ENCODE assay signal across 13 cellular contexts in the genomic region with DNA sequence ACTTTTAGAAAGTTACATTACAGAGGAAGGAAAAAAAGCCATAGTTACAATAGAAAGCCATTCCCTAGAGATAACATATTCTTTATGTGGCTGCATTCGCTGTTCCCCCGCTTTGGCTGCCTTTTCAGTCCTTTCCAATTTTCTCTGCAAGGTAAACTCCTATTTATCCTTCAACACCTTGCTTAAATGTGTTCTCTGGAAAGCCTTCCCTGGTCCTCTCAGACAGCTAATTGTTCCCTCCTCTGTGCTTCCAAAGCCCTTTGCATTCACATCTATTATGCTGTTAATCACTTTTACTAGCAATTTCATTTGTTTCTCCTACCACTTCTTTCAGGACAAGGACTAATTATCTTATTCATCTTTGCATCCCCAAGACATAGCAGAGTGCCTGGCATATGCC. TPM values are rescaled to one million over a fixed set of nuclear protein-coding genes. Genes with fewer than 3 reads are reported as not detected.
DNase-seq lines count a peak whose midpoint lies in the region; ATAC-seq, FAIRE-seq and TF ChIP-seq lines count a peak whose summit lies in the region.
"Had no signal": no experiment of that assay in that cellular context is flagged by ENCODE, and none has a peak within 500 bp of the region (broad histone marks: within the 10 kb centered on the region; RNA-seq: fewer than 3 reads in every experiment).

No MANE protein-coding gene starts in this region.

- TF ChIP-seq RAD21 in HepG2 (CRISPR knock-in tag; IDR thresholded peaks at IDR 0.05), result no peak

- BruUV-seq in HepG2 (replicated peaks; lab: Mats Ljungman, UMichigan), result TSS peak; percentile 65

- CTCF ChIA-PET in HepG2 (lab: Yijun Ruan, JAX; ENCODE audit: low intra/inter-chr PET ratio, low total read pairs), result no interaction called here
- CTCF ChIA-PET in T-cell (lab: Charles Lee), result interaction anchor here in 1 of 2 donors (1.0 kb wide), 1 partner anchor 302 kb away, joined by 3 read pairs; no protein-coding TSS in a partner anchor

- no peak overlapping the region for H3K27ac Mint-ChIP-seq in T-cell

- H3K9me3 ChIP-seq in HepG2 (ENCODE audit: low read length), result no peaks in the 10 kb centered on the region
- H3K9me3 ChIP-seq in right lobe of liver, result no peaks in the 10 kb centered on the region
- no peaks in the 10 kb centered on the region for H3K9me3 ChIP-seq in adipocyte (ENCODE audit: control insufficient read depth, low read length)
- H3K9me3 ChIP-seq in keratinocyte (ENCODE audit: control insufficient read depth, low read depth, low read length), result no peaks in the 10 kb centered on the region
- H3K9me3 ChIP-seq in upper lobe of right lung, result no peaks in the 10 kb centered on the region

- H3K9me3 Mint-ChIP-seq in T-cell, result no peaks in the 10 kb centered on the region

- intact Hi-C loops in HepG2 (cut with micrococcal nuclease; ENCODE audit: unreplicated experiment) (no loop called here), right lobe of liver (cut with DNase I) (no loop called here), upper lobe of right lung (cut with DNase I) (no loop called here)

- no peaks in the 10 kb centered on the region for H4K20me1 ChIP-seq in HepG2 (ENCODE audit: insufficient read depth, low read length)
- H4K20me1 ChIP-seq in keratinocyte (ENCODE audit: control insufficient read depth, extremely low read depth, insufficient read depth, low read length), result no peaks in the 10 kb centered on the region

- H3K4me1 Mint-ChIP-seq in T-cell, result peaks cover 0 to 6% (median 4%) of the 10 kb centered on the region in 3 donors

- H3K4me2 ChIP-seq in HepG2 (ENCODE audit: low read depth, low read length) (no peak overlapping the region), keratinocyte (ENCODE audit: control insufficient read depth, extremely low read depth, insufficient read depth, low read depth, low read length) (peak overlapping the region; percentile 88)

- H3K36me3 ChIP-seq in HepG2 (replicated peaks in 1 of 2; ENCODE audit: control insufficient read depth in 1 of 2, insufficient read depth in 2 of 2, low read length in 2 of 2) (no peaks in the 10 kb centered on the region), right lobe of liver (no peaks in the 10 kb centered on the region), adipocyte (ENCODE audit: control insufficient read depth, insufficient read depth, low read length, severe bottlenecking) (peaks cover 9% of the 10 kb centered on the region), keratinocyte (ENCODE audit: control insufficient read depth in 2 of 2, extremely low read depth in 1 of 2, insufficient read depth in 2 of 2, low read length in 2 of 2) (peaks cover 0 to 16% of the 10 kb centered on the region in 2 experiments), upper lobe of right lung (no peaks in the 10 kb centered on the region)

- DNase-seq in HepG2 (ENCODE audit: low spot score) (no peak), right lobe of liver (no peak), adipocyte (ENCODE audit: low read depth) (no peak), keratinocyte (ENCODE audit: low read depth, low spot score) (no peak), upper lobe of right lung (no peak), AML-193 (lab: John Stamatoyannopoulos, UW) (no peak), T-cell (no peak)
- DNase-seq: activated naive CD4-positive, alpha-beta T cell treated with anti-CD3 and anti-CD28 coated beads, Interleukin-2, amount 50 U/mL, for 16 hours; glutamatergic neuron; NCI-H226; stimulated activated CD4-positive, alpha-beta T cell treated with anti-CD3 and anti-CD28 coated beads, Interleukin-4, amount 100 ng/mL, for 24 hours; stimulated activated naive CD8-positive, alpha-beta T cell treated with anti-CD3 and anti-CD28 coated beads, Interleukin-15, Interleukin-2, amounts not matched to agents 100 U/mL and 50 U/mL, for 24 hours had no signal

- 90% methylated on average over 2 of the region's 2 CpGs for WGBS in HepG2 (ENCODE audit: low lambda C conversion rate)
- 100% methylated on average over 2 of the region's 2 CpGs for WGBS in right lobe of liver (ENCODE audit: insufficient coverage, low coverage, low lambda C conversion rate, missing lambda C conversion rate)

- FAIRE-seq in HepG2 (lab: Jason Lieb, UNC) (no peak), keratinocyte (lab: Jason Lieb, UNC) (no peak)

- H3K4me1 ChIP-seq in HepG2 (ENCODE audit: insufficient read depth, low read length) (peaks cover 24% of the 10 kb centered on the region), right lobe of liver (peaks cover 0 to 8% (median 2%) of the 10 kb centered on the region in 4 donors), adipocyte (ENCODE audit: control insufficient read depth, insufficient read depth, low read length) (peaks cover 42% of the 10 kb centered on the region), keratinocyte (ENCODE audit: control insufficient read depth, extremely low read depth, insufficient read depth, low read length) (peaks cover 57% of the 10 kb centered on the region), upper lobe of right lung (peaks cover 14% of the 10 kb centered on the region)

- no peak for TF ChIP-seq POLR2A in HepG2 (IDR thresholded peaks at IDR 0.05; ENCODE audit: insufficient read depth in 1 of 2, low read depth in 2 of 2, low read length in 2 of 2)
- no peak for TF ChIP-seq POLR2A in right lobe of liver (IDR thresholded peaks at IDR 0.05)

- dilution Hi-C loops in keratinocyte (cut with MboI; ENCODE audit: extremely low pct_ligation_motif_present, low sequenced_read_pairs), result no loop called here

- H2AFZ ChIP-seq in HepG2 (ENCODE audit: low read length) (no peak overlapping the region), keratinocyte (ENCODE audit: control insufficient read depth, low read length) (no peak overlapping the region)

- H3K79me2 ChIP-seq in HepG2 (ENCODE audit: insufficient read depth, low read length) (no peaks in the 10 kb centered on the region), keratinocyte (ENCODE audit: control insufficient read depth, insufficient read depth, low read length) (peaks cover 59% of the 10 kb centered on the region)

- H3K9me1 ChIP-seq in keratinocyte (ENCODE audit: control insufficient read depth, extremely low read depth, insufficient read depth, low read length), result no peaks in the 10 kb centered on the region

- POLR2A ChIA-PET in HepG2 (lab: Yijun Ruan, JAX), result no interaction called here
- POLR2A ChIA-PET in T-cell (lab: Charles Lee), result interaction anchor here in 1 of 2 donors (0.6 kb wide), 1 partner anchor 8 kb away, joined by 10 read pairs; no protein-coding TSS in a partner anchor

- peaks cover 13 to 17% of the 10 kb centered on the region in 2 donors for H3K27me3 Mint-ChIP-seq in T-cell

- TF ChIP-seq CTCF in HepG2 (CRISPR knock-in tag; IDR thresholded peaks at IDR 0.05), result no peak
- TF ChIP-seq CTCF in right lobe of liver (IDR thresholded peaks at IDR 0.05), result no peak
- no peak for TF ChIP-seq CTCF in keratinocyte (optimal IDR thresholded peaks at IDR 0.05 in 1 of 3, IDR thresholded peaks at IDR 0.05 in 1 of 3, conservative IDR thresholded peaks at IDR 0.05 in 1 of 3; ENCODE audit: extremely low read depth in 1 of 3, insufficient read depth in 2 of 3, low read length in 3 of 3)
- TF ChIP-seq CTCF in upper lobe of right lung (IDR thresholded peaks at IDR 0.05), result no peak

- H3K36me3 Mint-ChIP-seq in T-cell, result no peaks in the 10 kb centered on the region

- no peak overlapping the region for H3K27ac ChIP-seq in HepG2 (ENCODE audit: extremely low read length, insufficient read depth, low read length)
- no peak overlapping the region for H3K27ac ChIP-seq in right lobe of liver
- H3K27ac ChIP-seq in keratinocyte (ENCODE audit: control insufficient read depth, insufficient read depth, low read length), result no peak overlapping the region
- no peak overlapping the region for H3K27ac ChIP-seq in upper lobe of right lung

- TF ChIP-seq EP300 in HepG2 (IDR thresholded peaks at IDR 0.05; ENCODE audit: low read depth in 2 of 2, low read length in 2 of 2) (no peak), HepG2 (CRISPR knock-in tag; IDR thresholded peaks at IDR 0.05; ENCODE audit: borderline replicate concordance) (no peak)

- ATAC-seq in HepG2 (no peak), right lobe of liver (no peak), upper lobe of right lung (no peak), GM21381 (IDR thresholded peaks at IDR 0.05; ENCODE audit: unreplicated experiment) (no peak), T-cell (replicated peaks in 1 of 4) (no peak)
- ATAC-seq: stimulated activated naive CD8-positive, alpha-beta T cell treated with anti-CD3 and anti-CD28 coated beads, Interleukin-15, Interleukin-2, amounts not matched to agents 100 U/mL and 50 U/mL, for 24 hours had no signal

- H3K4me3 ChIP-seq in HepG2 (replicated peaks in 1 of 3; ENCODE audit: insufficient read depth in 1 of 3, low read depth in 2 of 3, low read length in 3 of 3), result no peak overlapping the region
- no peak overlapping the region for H3K4me3 ChIP-seq in right lobe of liver
- peak overlapping the region; percentile 87 for H3K4me3 ChIP-seq in adipocyte (ENCODE audit: low read length)
- H3K4me3 ChIP-seq in keratinocyte (ENCODE audit: control insufficient read depth in 2 of 3, extremely low read depth in 1 of 3, insufficient read depth in 2 of 3, low read depth in 1 of 3, low read length in 3 of 3), result peak overlapping the region; percentile 68 to 83 (median 73)
- H3K4me3 ChIP-seq in upper lobe of right lung, result peak overlapping the region; percentile 65

- no peak overlapping the region for H3K9ac ChIP-seq in HepG2 (ENCODE audit: insufficient read depth, low read depth, low read length)
- peak overlapping the region; percentile 87 for H3K9ac ChIP-seq in adipocyte (ENCODE audit: low read length)
- peak overlapping the region; percentile 73 for H3K9ac ChIP-seq in keratinocyte (ENCODE audit: control insufficient read depth, extremely low read depth, insufficient read depth, low read length)

- H3K4me3 Mint-ChIP-seq in T-cell, result no peak overlapping the region

- H3K27me3 ChIP-seq in HepG2 (ENCODE audit: control insufficient read depth in 1 of 2, insufficient read depth in 2 of 2, low read length in 2 of 2) (peaks cover 0 to 28% of the 10 kb centered on the region in 2 experiments; a peak in 2 of 5 replicates), right lobe of liver (no peaks in the 10 kb centered on the region), adipocyte (replicated peaks; ENCODE audit: control insufficient read depth, insufficient read depth, low read length) (no peaks in the 10 kb centered on the region), keratinocyte (ENCODE audit: control insufficient read depth, extremely low read depth, insufficient read depth, low read length) (no peaks in the 10 kb centered on the region), upper lobe of right lung (no peaks in the 10 kb centered on the region)

- in situ Hi-C loops in HepG2 (cut with HindIII; ENCODE audit: extremely low pct_ligation_motif_present, low pct_unique_long_range_greater_than_20kb), result no loop called here

RNA-seq across cellular contexts. Expression of gene PHC2, which starts 1.6 kb away (rescaled TPM):
- total RNA-seq in HepG2 (2016; rRNA removed; fragmentation: Illumina TruSeq; extraction: Trizol) (52.5 and 53.5 TPM in 2 replicates), right lobe of liver (10 to 100 TPM; 49.3 to 86.5 (median 66.8) TPM), upper lobe of right lung (124 TPM), T-cell (10 to 100 TPM; 29.7 to 39.3 (median 37.9) TPM)
- total RNA-seq in HepG2 (2016; cell fraction: cytosol; rRNA removed; fragmentation: Illumina TruSeq; extraction: Trizol; ENCODE audit: low read depth), result 37.8 and 42.1 TPM in 2 replicates
- 44.7 and 53.5 TPM in 2 replicates for total RNA-seq in HepG2 (2016; cell fraction: insoluble cytoplasmic fraction; rRNA removed; fragmentation: Illumina TruSeq; extraction: Trizol)
- total RNA-seq in HepG2 (2016; cell fraction: membrane; rRNA removed; fragmentation: Illumina TruSeq; extraction: Trizol), result 102 and 120 TPM in 2 replicates
- 27.9 and 32.8 TPM in 2 replicates for total RNA-seq in HepG2 (2016; cell fraction: nucleus; rRNA removed; fragmentation: Illumina TruSeq; extraction: Trizol)
- polyA plus RNA-seq in HepG2 (2011; rRNA removed) (84.9 and 100 TPM in 2 replicates), keratinocyte (34.7 to 101 TPM (median 51.7 TPM) in 3 replicates)
- 86.4 and 90.4 TPM in 2 replicates for polyA plus RNA-seq in HepG2 (2011; cell fraction: cytosol; rRNA removed)
- polyA plus RNA-seq in HepG2 (2011; cell fraction: nucleus; rRNA removed), result 83.8 and 90.8 TPM in 2 replicates
- 70.9 and 73.7 TPM in 2 replicates for polyA plus RNA-seq in HepG2 (2012)
- 41.6 and 55.3 TPM in 2 replicates for polyA plus RNA-seq in HepG2 (2016; cell fraction: cytosol; fragmentation: Illumina TruSeq; extraction: Trizol; ENCODE audit: low read depth)
- 61.1 and 69.9 TPM in 2 replicates for polyA plus RNA-seq in HepG2 (2016; cell fraction: insoluble cytoplasmic fraction; fragmentation: Illumina TruSeq; extraction: Trizol; ENCODE audit: low read depth)
- 98.3 and 114 TPM in 2 replicates for polyA plus RNA-seq in HepG2 (2016; cell fraction: membrane; fragmentation: Illumina TruSeq; extraction: Trizol; ENCODE audit: low read depth)
- polyA plus RNA-seq in HepG2 (2016; cell fraction: nucleus; fragmentation: Illumina TruSeq; extraction: Trizol; ENCODE audit: insufficient read depth, low read depth), result 62.2 and 63.0 TPM in 2 replicates
- polyA minus RNA-seq in HepG2 (2011; rRNA and poly(A)+ RNA removed; ENCODE audit: low replicate concordance), result 24.7 and 72.3 TPM in 2 replicates
- polyA minus RNA-seq in HepG2 (2011; cell fraction: cytosol; rRNA and poly(A)+ RNA removed), result 33.1 and 41.3 TPM in 2 replicates
- polyA minus RNA-seq in HepG2 (2011; cell fraction: nucleus; rRNA and poly(A)+ RNA removed), result 23.3 and 28.7 TPM in 2 replicates
- 9.3 TPM for polyA plus RNA-seq in keratinocyte (2011; ENCODE audit: low read depth)
- 52.3 and 70.5 TPM in 2 replicates for polyA plus RNA-seq in keratinocyte (2011; cell fraction: cytosol; rRNA removed)
- 68.4 and 96.8 TPM in 2 replicates for polyA plus RNA-seq in keratinocyte (2011; cell fraction: nucleus; rRNA removed)
- 27.0 and 85.4 TPM in 2 replicates for polyA plus RNA-seq in keratinocyte (2012; ENCODE audit: low replicate concordance)
- 30.3 to 158 TPM (median 46.7 TPM) in 3 replicates for polyA minus RNA-seq in keratinocyte
- polyA minus RNA-seq in keratinocyte (2011; cell fraction: cytosol; rRNA and poly(A)+ RNA removed), result 40.1 TPM
- 26.6 and 30.7 TPM in 2 replicates for polyA minus RNA-seq in keratinocyte (2011; cell fraction: nucleus; rRNA and poly(A)+ RNA removed)

RNA-seq across cellular contexts. Expression of gene ZSCAN20, which starts 43.1 kb away (rescaled TPM):
- total RNA-seq in HepG2 (2016; rRNA removed; fragmentation: Illumina TruSeq; extraction: Trizol) (2.8 TPM in 2 replicates), right lobe of liver (1 to 10 TPM in 4 of 6 experiments, under 1 TPM in 2; 0.81 to 2.7 (median 1.4) TPM), upper lobe of right lung (4.3 TPM), T-cell (1 to 10 TPM; 1.2 to 3.1 (median 2.7) TPM)
- 0.40 and 0.44 TPM in 2 replicates for total RNA-seq in HepG2 (2016; cell fraction: cytosol; rRNA removed; fragmentation: Illumina TruSeq; extraction: Trizol; ENCODE audit: low read depth)
- total RNA-seq in HepG2 (2016; cell fraction: insoluble cytoplasmic fraction; rRNA removed; fragmentation: Illumina TruSeq; extraction: Trizol), result 2.6 and 2.9 TPM in 2 replicates
- total RNA-seq in HepG2 (2016; cell fraction: membrane; rRNA removed; fragmentation: Illumina TruSeq; extraction: Trizol), result 0.69 and 1.1 TPM in 2 replicates
- 3.5 and 4.5 TPM in 2 replicates for total RNA-seq in HepG2 (2016; cell fraction: nucleus; rRNA removed; fragmentation: Illumina TruSeq; extraction: Trizol)
- polyA plus RNA-seq in HepG2 (2011; rRNA removed) (1.1 and 1.3 TPM in 2 replicates), keratinocyte (2.1 to 3.1 TPM (median 2.7 TPM) in 3 replicates)
- polyA plus RNA-seq in HepG2 (2011; cell fraction: cytosol; rRNA removed), result 0.56 and 0.94 TPM in 2 replicates
- 3.0 TPM in 2 replicates for polyA plus RNA-seq in HepG2 (2011; cell fraction: nucleus; rRNA removed)
- polyA plus RNA-seq in HepG2 (2012), result 1.1 and 1.6 TPM in 2 replicates
- polyA plus RNA-seq in HepG2 (2016; cell fraction: cytosol; fragmentation: Illumina TruSeq; extraction: Trizol; ENCODE audit: low read depth), result 0.07 and 0.16 TPM in 2 replicates
- polyA plus RNA-seq in HepG2 (2016; cell fraction: insoluble cytoplasmic fraction; fragmentation: Illumina TruSeq; extraction: Trizol; ENCODE audit: low read depth), result 0.71 and 0.93 TPM in 2 replicates
- 0.31 and 0.36 TPM in 2 replicates for polyA plus RNA-seq in HepG2 (2016; cell fraction: membrane; fragmentation: Illumina TruSeq; extraction: Trizol; ENCODE audit: low read depth)
- 3.3 and 4.0 TPM in 2 replicates for polyA plus RNA-seq in HepG2 (2016; cell fraction: nucleus; fragmentation: Illumina TruSeq; extraction: Trizol; ENCODE audit: insufficient read depth, low read depth)
- polyA minus RNA-seq in HepG2 (2011; rRNA and poly(A)+ RNA removed; ENCODE audit: low replicate concordance), result 3.6 and 6.6 TPM in 2 replicates
- polyA minus RNA-seq in HepG2 (2011; cell fraction: cytosol; rRNA and poly(A)+ RNA removed), result 1.8 and 2.0 TPM in 2 replicates
- polyA minus RNA-seq in HepG2 (2011; cell fraction: nucleus; rRNA and poly(A)+ RNA removed), result 4.9 and 6.6 TPM in 2 replicates
- 0.84 TPM for polyA plus RNA-seq in keratinocyte (2011; ENCODE audit: low read depth)
- 1.0 and 1.7 TPM in 2 replicates for polyA plus RNA-seq in keratinocyte (2011; cell fraction: cytosol; rRNA removed)
- 6.2 and 6.3 TPM in 2 replicates for polyA plus RNA-seq in keratinocyte (2011; cell fraction: nucleus; rRNA removed)
- polyA plus RNA-seq in keratinocyte (2012; ENCODE audit: low replicate concordance), result 1.5 and 1.9 TPM in 2 replicates
- 3.9 to 7.6 TPM (median 6.4 TPM) in 3 replicates for polyA minus RNA-seq in keratinocyte
- 6.1 TPM for polyA minus RNA-seq in keratinocyte (2011; cell fraction: cytosol; rRNA and poly(A)+ RNA removed)
- polyA minus RNA-seq in keratinocyte (2011; cell fraction: nucleus; rRNA and poly(A)+ RNA removed), result 8.7 and 14.6 TPM in 2 replicates

Comparison
In these comparisons a context has a peak if more than half of its experiments do, and no peak if none do; other contexts are left out.
1. H3K4me3 ChIP-seq: peak in adipocyte (single experiment), keratinocyte (3 of 3) and upper lobe of right lung (single experiment); none in HepG2 (0 of 3) and right lobe of liver (0 of 3).